8 cellular contexts compared by ENCODE assay signal in genomic region chr2:191013617-191013875, GRCh38. TPM values are rescaled to one million over a fixed set of nuclear protein-coding genes. Genes with fewer than 3 reads are reported as not detected.
DNase-seq lines count a peak whose midpoint lies in the region; ATAC-seq and TF ChIP-seq lines count a peak whose summit lies in the region.

No MANE protein-coding gene starts in this region.

- no peak overlapping the region for H3K4me3 Mint-ChIP-seq in Calu3 (ENCODE audit: low read depth, unreplicated experiment)

- H3K27ac ChIP-seq in dorsolateral prefrontal cortex (peak overlapping the region; percentile 61 to 99 (median 95)), muscle layer of duodenum (ENCODE audit: low read length) (peak overlapping the region; percentile 98)

- H3K27ac Mint-ChIP-seq in Calu3 (ENCODE audit: unreplicated experiment): no peak overlapping the region

- ATAC-seq in GM21576 (IDR thresholded peaks at IDR 0.05; ENCODE audit: unreplicated experiment) (no peak), GM19351 (IDR thresholded peaks at IDR 0.05; ENCODE audit: unreplicated experiment) (no peak)

- H3K4me3 ChIP-seq in AG10803 (ENCODE audit: low read length): peak overlapping the region; percentile 97
- H3K4me3 ChIP-seq in dorsolateral prefrontal cortex: peak overlapping the region; percentile 65 to 100 (median 91)
- H3K4me3 ChIP-seq in muscle layer of duodenum (ENCODE audit: low read depth in 1 of 2, low read length in 2 of 2): peak overlapping the region; percentile 91 to 100

- no peak for TF ChIP-seq CTCF in AG10803 (conservative IDR thresholded peaks at IDR 0.05; ENCODE audit: low read length)
- TF ChIP-seq CTCF in dorsolateral prefrontal cortex (IDR thresholded peaks at IDR 0.05 in 54 of 56, conservative IDR thresholded peaks at IDR 0.05 in 2 of 56; ENCODE audit: low read depth in 1 of 56, partially characterized antibody in 56 of 56): peak in 2 of 56 donors; percentile 3 to 5
- TF ChIP-seq CTCF in Calu3 (IDR thresholded peaks at IDR 0.05; ENCODE audit: unreplicated experiment): no peak

- H3K9me3 Mint-ChIP-seq in Calu3 (ENCODE audit: low read depth, unreplicated experiment): no peaks in the 10 kb centered on the region

- no peaks in the 10 kb centered on the region for H3K27me3 Mint-ChIP-seq in Calu3 (ENCODE audit: unreplicated experiment)

- no peak for DNase-seq in AG10803 (ENCODE audit: low read depth)
- DNase-seq in HS-5 (ENCODE audit: low read depth): peak; percentile 18
- peak in 1 of 10 donors; percentile 11 for DNase-seq in dorsolateral prefrontal cortex
- DNase-seq in Calu3: no peak
- DNase-seq in NCI-H226: no peak

- peaks cover 10 to 19% of the 10 kb centered on the region in 2 donors for H3K4me1 ChIP-seq in muscle layer of duodenum (ENCODE audit: control insufficient read depth in 1 of 2, insufficient read depth in 2 of 2, low read length in 2 of 2)

- H3K9me3 ChIP-seq in muscle layer of duodenum (ENCODE audit: control insufficient read depth in 1 of 2, low read length in 2 of 2): no peaks in the 10 kb centered on the region

- peaks cover 8 to 18% of the 10 kb centered on the region in 2 donors for H3K36me3 ChIP-seq in muscle layer of duodenum (ENCODE audit: control insufficient read depth in 1 of 2, insufficient read depth in 2 of 2, low read length in 2 of 2)

- intact Hi-C loops in dorsolateral prefrontal cortex (cut with DNase I) (loop anchor here (5.0 to 10.0 kb wide), 3 partner anchors 131 to 1229 kb away; partner anchors contain the start of genes GLS (in 1 of the 2), NEMP2 (in 1 of the 2), ORMDL1 (in 1 of the 2) and PMS1 (in 1 of the 2)), Calu3 (cut with micrococcal nuclease; ENCODE audit: unreplicated experiment) (no loop called here)

- BruUV-seq in Calu3 (replicated peaks; lab: Mats Ljungman, UMichigan): no TSS peak

- H3K27me3 ChIP-seq in dorsolateral prefrontal cortex: no peaks in the 10 kb centered on the region
- H3K27me3 ChIP-seq in muscle layer of duodenum (ENCODE audit: low read depth, low read length): no peaks in the 10 kb centered on the region

- H3K4me1 Mint-ChIP-seq in Calu3 (ENCODE audit: low read depth, unreplicated experiment): peaks cover 12% of the 10 kb centered on the region

- CTCF ChIA-PET in Calu3 (lab: Charles Lee): no interaction called here

- H3K36me3 Mint-ChIP-seq in Calu3 (ENCODE audit: insufficient read depth, unreplicated experiment): peaks cover 14% of the 10 kb centered on the region

RNA-seq across cellular contexts. Expression of gene STAT1, which starts 0.4 kb away (rescaled TPM):
- total RNA-seq in dorsolateral prefrontal cortex (100 to 1,000 TPM in 3 of 120 experiments, 10 to 100 TPM in 117; 23.0 to 286 (median 57.5) TPM), Calu3 (2022) (172 and 324 TPM in 2 replicates)
